ENCODE assay signal across 8 cellular contexts in genomic region chr4:86935499-86935832, GRCh38. TPM values are rescaled to one million over a fixed set of nuclear protein-coding genes. Genes with fewer than 3 reads are reported as not detected.
DNase-seq lines count a peak whose midpoint lies in the region; ATAC-seq, FAIRE-seq and TF ChIP-seq lines count a peak whose summit lies in the region.

No MANE protein-coding gene starts in this region.

- POLR2A ChIA-PET in K562 (lab: Yijun Ruan, JAX): interaction anchor here (1.0 to 4.8 kb wide), 4 partner anchors 12 to 70 kb away, joined by 3 to 36 read pairs (median 4); no protein-coding TSS in a partner anchor

- dilution Hi-C loops in keratinocyte (cut with MboI; ENCODE audit: extremely low pct_ligation_motif_present, low sequenced_read_pairs): no loop called here

- BruUV-seq in K562 (replicated peaks; lab: Mats Ljungman, UMichigan): TSS peak; percentile 43

- H3K9me1 ChIP-seq in K562 (ENCODE audit: control insufficient read depth, insufficient read depth, low read length) (no peaks in the 10 kb centered on the region), keratinocyte (ENCODE audit: control insufficient read depth, extremely low read depth, insufficient read depth, low read length) (no peaks in the 10 kb centered on the region)

- no peak for TF ChIP-seq EP300 in K562 (IDR thresholded peaks at IDR 0.05; ENCODE audit: low read length)

- ATAC-seq in GM19035 (IDR thresholded peaks at IDR 0.05; ENCODE audit: unreplicated experiment): peak; percentile 2
- peak; percentile 26 for ATAC-seq in K562
- ATAC-seq in HG03097 (IDR thresholded peaks at IDR 0.05; ENCODE audit: low FRiP score, unreplicated experiment): no peak

- H3K79me2 ChIP-seq in K562 (ENCODE audit: control insufficient read depth, insufficient read depth, low read length): peaks cover 67% of the 10 kb centered on the region
- peaks cover 37% of the 10 kb centered on the region for H3K79me2 ChIP-seq in keratinocyte (ENCODE audit: control insufficient read depth, insufficient read depth, low read length)

- H2AFZ ChIP-seq in K562 (ENCODE audit: low read depth, low read length) (peak overlapping the region; percentile 90), keratinocyte (ENCODE audit: control insufficient read depth, low read length) (peak overlapping the region; percentile 82)

- FAIRE-seq in K562 (lab: Jason Lieb, UNC) (no peak), keratinocyte (lab: Jason Lieb, UNC) (no peak)

- H3K9me3 ChIP-seq in MG63 (no peaks in the 10 kb centered on the region), K562 (replicated peaks; ENCODE audit: control insufficient read depth, insufficient read depth, low read depth, low read length) (no peaks in the 10 kb centered on the region), keratinocyte (ENCODE audit: control insufficient read depth, low read depth, low read length) (no peaks in the 10 kb centered on the region)

- H4K20me1 ChIP-seq in K562 (replicated peaks; ENCODE audit: control insufficient read depth, insufficient read depth, low read length) (no peaks in the 10 kb centered on the region; the same call in 1 of the 2 replicates), keratinocyte (ENCODE audit: control insufficient read depth, extremely low read depth, insufficient read depth, low read length) (no peaks in the 10 kb centered on the region)

- H3K9ac ChIP-seq in K562 (ENCODE audit: insufficient read depth in 1 of 2, low read depth in 2 of 2, low read length in 2 of 2) (peak overlapping the region; percentile 79 to 92), keratinocyte (ENCODE audit: control insufficient read depth, extremely low read depth, insufficient read depth, low read length) (peak overlapping the region; percentile 96)

- H3K4me3 ChIP-seq in MG63: peak overlapping the region; percentile 68
- H3K4me3 ChIP-seq in K562: peak overlapping the region; percentile 76
- peak overlapping the region; percentile 57 to 95 (median 65) for H3K4me3 ChIP-seq in keratinocyte (ENCODE audit: control insufficient read depth in 2 of 3, extremely low read depth in 1 of 3, insufficient read depth in 2 of 3, low read depth in 1 of 3, low read length in 3 of 3)

- intact Hi-C loops in K562 (cut with micrococcal nuclease): loop anchor here (2.0 to 5.0 kb wide), 2 partner anchors 71 to 117 kb away; no protein-coding TSS in a partner anchor

- H3K4me2 ChIP-seq in K562 (ENCODE audit: insufficient read depth, low read length): peak overlapping the region; percentile 92
- peak overlapping the region; percentile 74 for H3K4me2 ChIP-seq in keratinocyte (ENCODE audit: control insufficient read depth, extremely low read depth, insufficient read depth, low read depth, low read length)

- in situ Hi-C loops in K562 (cut with MboI): loop anchor here (5.0 kb wide), 1 partner anchor 72 kb away; no protein-coding TSS in a partner anchor

- H3K36me3 ChIP-seq in MG63 (no peaks in the 10 kb centered on the region), K562 (ENCODE audit: control insufficient read depth, insufficient read depth, low read length) (no peaks in the 10 kb centered on the region), keratinocyte (ENCODE audit: control insufficient read depth in 2 of 2, extremely low read depth in 1 of 2, insufficient read depth in 2 of 2, low read length in 2 of 2) (no peaks in the 10 kb centered on the region)

- CTCF ChIA-PET in K562 (lab: Yijun Ruan, JAX; ENCODE audit: low intra/inter-chr PET ratio): interaction anchor here (0.9 kb wide), 1 partner anchor 157 kb away, joined by 4 read pairs; no protein-coding TSS in a partner anchor

- peak overlapping the region; percentile 86 for H3K27ac ChIP-seq in K562 (ENCODE audit: extremely low read depth, low read depth, low read length)
- peak overlapping the region; percentile 85 for H3K27ac ChIP-seq in keratinocyte (ENCODE audit: control insufficient read depth, insufficient read depth, low read length)

- 0% methylated on average over 3 of the region's 21 CpGs for WGBS in K562 (ENCODE audit: insufficient coverage, low coverage, missing lambda C conversion rate)

- no peak for TF ChIP-seq RAD21 in K562 (CRISPR knock-in tag; conservative IDR thresholded peaks at IDR 0.05 in 1 of 2, IDR thresholded peaks at IDR 0.05 in 1 of 2)

- H3K4me1 ChIP-seq in K562 (replicated peaks in 1 of 2; ENCODE audit: control insufficient read depth in 2 of 2, insufficient read depth in 2 of 2, low read length in 2 of 2): peaks cover 9 to 22% of the 10 kb centered on the region in 2 experiments
- H3K4me1 ChIP-seq in keratinocyte (ENCODE audit: control insufficient read depth, extremely low read depth, insufficient read depth, low read length): peaks cover 21% of the 10 kb centered on the region

- DNase-seq in MG63: no peak
- DNase-seq in K562 (ENCODE audit: extremely low read depth in 1 of 4, low spot score in 3 of 4): peak in 1 of 4 experiments; percentile 45
- DNase-seq in keratinocyte (ENCODE audit: low read depth, low spot score): no peak
- peak; percentile 12 to 19 for DNase-seq in stimulated activated CD8-positive, alpha-beta memory T cell treated with anti-CD3 and anti-CD28 coated beads, Interleukin-15, amount 100 ng/mL, for 48 hours (ENCODE audit: low read depth in 2 of 2)
- DNase-seq in COR-L47 (lab: John Stamatoyannopoulos, UW): no peak
- DNase-seq in AG08395 (ENCODE audit: low spot score): no peak

- TF ChIP-seq POLR2A in K562 (conservative IDR thresholded peaks at IDR 0.05): no peak

- no peaks in the 10 kb centered on the region for H3K27me3 ChIP-seq in MG63
- H3K27me3 ChIP-seq in K562 (ENCODE audit: control insufficient read depth in 2 of 2, insufficient read depth in 2 of 2, low read length in 2 of 2): no peaks in the 10 kb centered on the region
- no peaks in the 10 kb centered on the region for H3K27me3 ChIP-seq in keratinocyte (ENCODE audit: control insufficient read depth, extremely low read depth, insufficient read depth, low read length)

- no peak for TF ChIP-seq CTCF in K562 (IDR thresholded peaks at IDR 0.05 in 2 of 3, conservative IDR thresholded peaks at IDR 0.05 in 1 of 3; ENCODE audit: insufficient read depth in 2 of 3, low read depth in 1 of 3, low read length in 3 of 3)
- no peak for TF ChIP-seq CTCF in keratinocyte (optimal IDR thresholded peaks at IDR 0.05 in 1 of 3, IDR thresholded peaks at IDR 0.05 in 1 of 3, conservative IDR thresholded peaks at IDR 0.05 in 1 of 3; ENCODE audit: extremely low read depth in 1 of 3, insufficient read depth in 2 of 3, low read length in 3 of 3)

RNA-seq across cellular contexts. Expression of gene AFF1, which starts 0.7 kb away (rescaled TPM):
- total RNA-seq in MG63 (2014; rRNA removed; shearing (Covaris generic); ENCODE audit: low replicate concordance): 0.47 and 1.1 TPM in 2 replicates
- 144 and 172 TPM in 2 replicates for total RNA-seq in K562 (2011; cell fraction: chromatin; rRNA removed; ENCODE audit: low replicate concordance)
- 34.5 and 40.9 TPM in 2 replicates for total RNA-seq in K562 (2011; cell fraction: nucleolus; rRNA removed)
- 54.2 and 74.1 TPM in 2 replicates for total RNA-seq in K562 (2011; cell fraction: nucleoplasm; rRNA removed)
- total RNA-seq in K562 (2014; rRNA removed) (16.9 and 17.1 TPM in 2 replicates), K562 (2014; rRNA removed; fragmentation: Illumina TruSeq; extraction: Trizol) (19.0 and 21.2 TPM in 2 replicates), K562 (2015; rRNA removed; fragmentation: Illumina TruSeq; extraction: Trizol) (17.8 and 20.7 TPM in 2 replicates), K562 (2021) (46.2 and 47.5 TPM in 2 replicates)
- polyA plus RNA-seq in K562 (2011; rRNA removed) (17.2 and 17.7 TPM in 2 replicates), K562 (2014; fragmentation: Illumina TruSeq; extraction: Trizol) (29.5 and 31.9 TPM in 2 replicates), K562 (2014; fragmentation: Nextera tagmentation; extraction: Ambion mirVana) (1 to 10 TPM; 4.1 to 9.9 TPM), K562 (2014; rRNA removed) (15.2 and 15.3 TPM in 2 replicates), keratinocyte (10.9 to 23.9 TPM (median 14.4 TPM) in 3 replicates)
- 9.4 and 16.2 TPM in 2 replicates for polyA plus RNA-seq in K562 (2011; cell fraction: cytosol; rRNA removed)
- polyA plus RNA-seq in K562 (2011; cell fraction: nucleus; rRNA removed): 37.1 and 55.1 TPM in 2 replicates
- 12.9 and 15.0 TPM in 2 replicates for polyA plus RNA-seq in K562 (2012)
- 71.7 and 90.0 TPM in 2 replicates for polyA minus RNA-seq in K562 (2011; rRNA and poly(A)+ RNA removed)
- polyA minus RNA-seq in K562 (2011; cell fraction: cytosol; rRNA and poly(A)+ RNA removed): 28.2 and 30.6 TPM in 2 replicates
- 35.0 and 70.0 TPM in 2 replicates for polyA minus RNA-seq in K562 (2011; cell fraction: nucleus; rRNA and poly(A)+ RNA removed)
- 61.3 TPM for polyA plus RNA-seq in keratinocyte (2011; ENCODE audit: low read depth)
- 16.7 and 25.6 TPM in 2 replicates for polyA plus RNA-seq in keratinocyte (2011; cell fraction: cytosol; rRNA removed)
- polyA plus RNA-seq in keratinocyte (2011; cell fraction: nucleus; rRNA removed): 68.9 and 70.7 TPM in 2 replicates
- 11.6 and 32.3 TPM in 2 replicates for polyA plus RNA-seq in keratinocyte (2012; ENCODE audit: low replicate concordance)
- 44.9 to 57.0 TPM (median 56.8 TPM) in 3 replicates for polyA minus RNA-seq in keratinocyte
- 18.2 TPM for polyA minus RNA-seq in keratinocyte (2011; cell fraction: cytosol; rRNA and poly(A)+ RNA removed)
- polyA minus RNA-seq in keratinocyte (2011; cell fraction: nucleus; rRNA and poly(A)+ RNA removed): 40.5 and 98.4 TPM in 2 replicates

RNA-seq across cellular contexts. Expression of gene C4orf36, which starts 43.2 kb away (rescaled TPM):
- 0.32 and 0.49 TPM in 2 replicates for total RNA-seq in MG63 (2014; rRNA removed; shearing (Covaris generic); ENCODE audit: low replicate concordance)
- not detected in 2 replicates for total RNA-seq in K562 (2011; cell fraction: chromatin; rRNA removed; ENCODE audit: low replicate concordance)
- not detected in 2 replicates for total RNA-seq in K562 (2011; cell fraction: nucleolus; rRNA removed)
- not detected in 2 replicates for total RNA-seq in K562 (2011; cell fraction: nucleoplasm; rRNA removed)
- total RNA-seq in K562 (2014; rRNA removed): 0.14 TPM in 1 of 2 replicates, not detected in the other
- total RNA-seq in K562 (2014; rRNA removed; fragmentation: Illumina TruSeq; extraction: Trizol): not detected in 2 replicates
- not detected in 2 replicates for total RNA-seq in K562 (2015; rRNA removed; fragmentation: Illumina TruSeq; extraction: Trizol)
- not detected in 2 replicates for total RNA-seq in K562 (2021)
- polyA plus RNA-seq in K562 (2011; rRNA removed): 0.17 TPM in 1 of 2 replicates, not detected in the other
- 0.13 and 0.27 TPM in 2 replicates for polyA plus RNA-seq in K562 (2011; cell fraction: cytosol; rRNA removed)
- polyA plus RNA-seq in K562 (2011; cell fraction: nucleus; rRNA removed): 0.45 and 0.48 TPM in 2 replicates
- polyA plus RNA-seq in K562 (2012): 0.05 and 0.22 TPM in 2 replicates
- polyA plus RNA-seq in K562 (2014; fragmentation: Illumina TruSeq; extraction: Trizol): 0.45 TPM in 1 of 2 replicates, not detected in the other
- polyA plus RNA-seq in K562 (2014; fragmentation: Nextera tagmentation; extraction: Ambion mirVana): under 1 TPM in 1 of 2 experiments, not detected in 1; 0.23 TPM
- not detected in 2 replicates for polyA plus RNA-seq in K562 (2014; rRNA removed)
- polyA minus RNA-seq in K562 (2011; rRNA and poly(A)+ RNA removed): not detected in 2 replicates
- not detected in 2 replicates for polyA minus RNA-seq in K562 (2011; cell fraction: cytosol; rRNA and poly(A)+ RNA removed)
- not detected in 2 replicates for polyA minus RNA-seq in K562 (2011; cell fraction: nucleus; rRNA and poly(A)+ RNA removed)
- 1.0 to 4.0 TPM (median 1.2 TPM) in 3 replicates for polyA plus RNA-seq in keratinocyte
- polyA plus RNA-seq in keratinocyte (2011; ENCODE audit: low read depth): 0.37 TPM
- 1.7 and 2.9 TPM in 2 replicates for polyA plus RNA-seq in keratinocyte (2011; cell fraction: cytosol; rRNA removed)
- 0.41 and 1.2 TPM in 2 replicates for polyA plus RNA-seq in keratinocyte (2011; cell fraction: nucleus; rRNA removed)
- 1.4 and 3.2 TPM in 2 replicates for polyA plus RNA-seq in keratinocyte (2012; ENCODE audit: low replicate concordance)
- 0.22 to 4.2 TPM (median 0.79 TPM) in 3 replicates for polyA minus RNA-seq in keratinocyte
- polyA minus RNA-seq in keratinocyte (2011; cell fraction: cytosol; rRNA and poly(A)+ RNA removed): not detected
- not detected in 2 replicates for polyA minus RNA-seq in keratinocyte (2011; cell fraction: nucleus; rRNA and poly(A)+ RNA removed)

Comparison
In these comparisons a context has a peak if more than half of its experiments do, and no peak if none do; other contexts are left out.
1. DNase-seq: peak in stimulated activated CD8-positive, alpha-beta memory T cell treated with anti-CD3 and anti-CD28 coated beads, Interleukin-15, amount 100 ng/mL, for 48 hours (2 of 2); none in MG63 (single experiment), keratinocyte (single experiment), COR-L47 (single experiment) and AG08395 (single experiment).
2. Peak in every context shown above with its lines, with median percentiles within 50 percentile points of each other: H3K4me3 ChIP-seq.